ENCODE assay signal across 8 cellular contexts in the genomic region with DNA sequence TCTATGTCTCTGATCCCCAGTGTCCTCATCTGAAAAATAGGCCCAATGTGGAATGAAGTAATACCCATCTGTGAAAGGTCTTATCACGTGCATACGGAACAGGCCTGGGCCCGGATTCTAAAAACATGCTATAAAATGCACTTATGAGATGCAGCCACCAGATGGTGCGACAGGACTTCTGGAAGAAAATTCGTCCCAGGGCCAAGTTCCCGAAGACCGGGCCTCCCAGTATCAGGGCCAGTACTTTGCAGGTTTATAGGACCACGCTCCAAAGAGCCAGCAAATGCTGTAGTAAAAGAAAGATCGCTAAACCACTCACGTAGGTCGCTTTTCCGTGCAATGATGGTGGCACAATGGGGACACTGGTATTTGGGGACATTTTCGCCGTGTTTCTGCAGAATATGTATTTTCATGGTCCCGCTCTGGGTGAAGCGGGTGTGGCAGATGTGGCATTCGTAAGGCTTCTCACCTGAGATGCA. TPM values are rescaled to one million over a fixed set of nuclear protein-coding genes. Genes with fewer than 3 reads are reported as not detected.
A peak's percentile ranks its signal among the peaks of the same experiment; 100 is the strongest.
DNase-seq lines count a peak whose midpoint lies in the region; ATAC-seq, FAIRE-seq and TF ChIP-seq lines count a peak whose summit lies in the region.

No MANE protein-coding gene starts in this region.

- H3K27ac Mint-ChIP-seq in activated naive CD4-positive, alpha-beta T cell treated with anti-CD3 and anti-CD28 coated beads, Interleukin-2, amount 10 ng/mL, durations not matched to agents 7 days and 5 days, result no peak overlapping the region
- H3K27ac Mint-ChIP-seq in activated CD8-positive, alpha-beta T cell treated with anti-CD3 and anti-CD28 coated beads, Interleukin-2, amount 10 ng/mL, durations not matched to agents 7 days and 5 days, result no peak overlapping the region

- intact Hi-C loops in pancreas (cut with DNase I), result loop anchor here in 1 of 3 donors (5.0 kb wide), 2 partner anchors 78 to 698 kb away; no protein-coding TSS in a partner anchor

- peaks cover 16% of the 10 kb centered on the region for H3K27me3 Mint-ChIP-seq in activated naive CD4-positive, alpha-beta T cell treated with anti-CD3 and anti-CD28 coated beads, Interleukin-2, amount 10 ng/mL, durations not matched to agents 7 days and 5 days
- H3K27me3 Mint-ChIP-seq in activated CD8-positive, alpha-beta T cell treated with anti-CD3 and anti-CD28 coated beads, Interleukin-2, amount 10 ng/mL, durations not matched to agents 7 days and 5 days (ENCODE audit: low read depth), result peaks cover 7% of the 10 kb centered on the region

- no peak overlapping the region for H3K27ac ChIP-seq in pancreas

- H3K9me3 Mint-ChIP-seq in activated naive CD4-positive, alpha-beta T cell treated with anti-CD3 and anti-CD28 coated beads, Interleukin-2, amount 10 ng/mL, durations not matched to agents 7 days and 5 days, result no peaks in the 10 kb centered on the region
- H3K9me3 Mint-ChIP-seq in activated CD8-positive, alpha-beta T cell treated with anti-CD3 and anti-CD28 coated beads, Interleukin-2, amount 10 ng/mL, durations not matched to agents 7 days and 5 days (ENCODE audit: insufficient read depth), result no peaks in the 10 kb centered on the region

- DNase-seq in activated naive CD4-positive, alpha-beta T cell treated with anti-CD3 and anti-CD28 coated beads, Interleukin-2, amount 10 ng/mL, durations not matched to agents 7 days and 5 days, result peak; percentile 53
- no peak for DNase-seq in activated naive CD4-positive, alpha-beta T cell treated with anti-CD3 and anti-CD28 coated beads, Interleukin-2, amount 50 U/mL, for 16 hours
- peak; percentile 77 for DNase-seq in NCI-H146 (lab: John Stamatoyannopoulos, UW)
- DNase-seq in activated CD8-positive, alpha-beta T cell treated with anti-CD3 and anti-CD28 coated beads, Interleukin-2, amount 10 ng/mL, durations not matched to agents 7 days and 5 days, result peak; percentile 46
- DNase-seq in glomerular endothelial cell (ENCODE audit: extremely low read depth, low read depth, low spot score), result peak; percentile 22
- peak in 5 of 6 donors; percentile 50 to 71 (median 55) for DNase-seq in pancreas
- DNase-seq in activated CD4-positive, CD25-positive, alpha-beta regulatory T cell (lab: John Stamatoyannopoulos, UW), result no peak

- H3K4me1 Mint-ChIP-seq in activated naive CD4-positive, alpha-beta T cell treated with anti-CD3 and anti-CD28 coated beads, Interleukin-2, amount 10 ng/mL, durations not matched to agents 7 days and 5 days, result no peaks in the 10 kb centered on the region
- H3K4me1 Mint-ChIP-seq in activated CD8-positive, alpha-beta T cell treated with anti-CD3 and anti-CD28 coated beads, Interleukin-2, amount 10 ng/mL, durations not matched to agents 7 days and 5 days (ENCODE audit: low read depth), result no peaks in the 10 kb centered on the region

- CTCF ChIA-PET in activated naive CD4-positive, alpha-beta T cell treated with anti-CD3 and anti-CD28 coated beads, Interleukin-2, amount 10 ng/mL, durations not matched to agents 7 days and 5 days (lab: Charles Lee), result interaction anchor here (1.1 to 3.0 kb wide), 5 partner anchors 9 to 693 kb away, joined by 3 to 22 read pairs (median 3); no protein-coding TSS in a partner anchor
- CTCF ChIA-PET in activated CD8-positive, alpha-beta T cell treated with anti-CD3 and anti-CD28 coated beads, Interleukin-2, amount 10 ng/mL, durations not matched to agents 7 days and 5 days (lab: Charles Lee), result interaction anchor here (1.3 kb wide), 1 partner anchor 16 kb away, joined by 3 read pairs; no protein-coding TSS in a partner anchor

- H3K9me3 ChIP-seq in pancreas, result no peaks in the 10 kb centered on the region

- no peaks in the 10 kb centered on the region for H3K4me1 ChIP-seq in pancreas

- no peak for FAIRE-seq in pancreas (lab: Jason Lieb, UNC)

- H3K27me3 ChIP-seq in pancreas, result peaks cover 0 to 3% (median 0%) of the 10 kb centered on the region in 4 donors

- no peaks in the 10 kb centered on the region for H3K36me3 ChIP-seq in pancreas

- ATAC-seq in activated CD8-positive, alpha-beta T cell treated with anti-CD3 and anti-CD28 coated beads, Interleukin-2, amount 10 ng/mL, durations not matched to agents 7 days and 5 days, result no peak
- ATAC-seq in pancreas (peak; percentile 68 to 97 (median 94)), GM21528 (IDR thresholded peaks at IDR 0.05; ENCODE audit: low FRiP score, unreplicated experiment) (no peak)

- H3K4me3 ChIP-seq in pancreas, result no peak overlapping the region

- 29 to 30% methylated on average over 17 of the region's 17 CpGs for WGBS in pancreas, 2 donors

- H3K36me3 Mint-ChIP-seq in activated naive CD4-positive, alpha-beta T cell treated with anti-CD3 and anti-CD28 coated beads, Interleukin-2, amount 10 ng/mL, durations not matched to agents 7 days and 5 days, result no peaks in the 10 kb centered on the region
- no peaks in the 10 kb centered on the region for H3K36me3 Mint-ChIP-seq in activated CD8-positive, alpha-beta T cell treated with anti-CD3 and anti-CD28 coated beads, Interleukin-2, amount 10 ng/mL, durations not matched to agents 7 days and 5 days (ENCODE audit: low read depth)

- POLR2A ChIA-PET in activated CD8-positive, alpha-beta T cell treated with anti-CD3 and anti-CD28 coated beads, Interleukin-2, amount 10 ng/mL, durations not matched to agents 7 days and 5 days (lab: Charles Lee), result no interaction called here

- TF ChIP-seq CTCF in pancreas (IDR thresholded peaks at IDR 0.05), result peak; percentile 37 to 63 (median 60)

- H3K4me3 Mint-ChIP-seq in activated naive CD4-positive, alpha-beta T cell treated with anti-CD3 and anti-CD28 coated beads, Interleukin-2, amount 10 ng/mL, durations not matched to agents 7 days and 5 days, result no peak overlapping the region
- H3K4me3 Mint-ChIP-seq in activated CD8-positive, alpha-beta T cell treated with anti-CD3 and anti-CD28 coated beads, Interleukin-2, amount 10 ng/mL, durations not matched to agents 7 days and 5 days, result no peak overlapping the region

RNA-seq across cellular contexts. Expression of gene CTCFL, which starts 10.6 kb away (rescaled TPM):
- not detected for total RNA-seq in activated CD8-positive, alpha-beta T cell treated with anti-CD3 and anti-CD28 coated beads, Interleukin-2, amount 10 ng/mL, durations not matched to agents 7 days and 5 days
- total RNA-seq in glomerular endothelial cell (not detected in 2 replicates), pancreas (under 1 TPM in 1 of 6 donors, not detected in 5; 0.16 TPM)
- polyA plus RNA-seq in pancreas, result not detected

RNA-seq across cellular contexts. Expression of gene PCK1, which starts 46.6 kb away (rescaled TPM):
- total RNA-seq in activated CD8-positive, alpha-beta T cell treated with anti-CD3 and anti-CD28 coated beads, Interleukin-2, amount 10 ng/mL, durations not matched to agents 7 days and 5 days, result not detected
- total RNA-seq in glomerular endothelial cell (not detected in 2 replicates), pancreas (1 to 10 TPM in 1 of 6 donors, under 1 TPM in 5; 0.12 to 2.5 (median 0.47) TPM)
- 1 to 10 TPM in 1 of 2 donors, under 1 TPM in 1; 0.38 to 2.3 TPM for polyA plus RNA-seq in pancreas

Comparison
In these comparisons a context has a peak if more than half of its experiments do, and no peak if none do; other contexts are left out.
1. DNase-seq: peak in activated naive CD4-positive, alpha-beta T cell treated with anti-CD3 and anti-CD28 coated beads, Interleukin-2, amount 10 ng/mL, durations not matched to agents 7 days and 5 days (single experiment), NCI-H146 (single experiment), activated CD8-positive, alpha-beta T cell treated with anti-CD3 and anti-CD28 coated beads, Interleukin-2, amount 10 ng/mL, durations not matched to agents 7 days and 5 days (single experiment), glomerular endothelial cell (single experiment) and pancreas (5 of 6); none in activated naive CD4-positive, alpha-beta T cell treated with anti-CD3 and anti-CD28 coated beads, Interleukin-2, amount 50 U/mL, for 16 hours (single experiment) and activated CD4-positive, CD25-positive, alpha-beta regulatory T cell (0 of 4).
2. ATAC-seq: peak in pancreas (4 of 4); none in activated CD8-positive, alpha-beta T cell treated with anti-CD3 and anti-CD28 coated beads, Interleukin-2, amount 10 ng/mL, durations not matched to agents 7 days and 5 days (single experiment) and GM21528 (single experiment).